1 cellular context compared by ENCODE assay signal in genomic region chr18:741931-742512, GRCh38.
A peak's percentile ranks its signal among the peaks of the same experiment; 100 is the strongest.
TF ChIP-seq lines count a peak whose summit lies in the region.

No MANE protein-coding gene starts in this region.

TF ChIP-seq in K562, 482 proteins besides CTCF, POLR2A, EP300 and RAD21 (continued from another document and continues in another):
- TF ChIP-seq HMBOX1 (IDR thresholded peaks at IDR 0.05) (peak; percentile 91), SP2 (IDR thresholded peaks at IDR 0.05; ENCODE audit: extremely low read depth, low read depth, low read length, poor library complexity, severe bottlenecking) (no peak), BMI1 (IDR thresholded peaks at IDR 0.05; ENCODE audit: low read length) (no peak), USF2 (CRISPR knock-in tag; IDR thresholded peaks at IDR 0.05) (no peak), TSC22D4 (tag; IDR thresholded peaks at IDR 0.05) (no peak), STAT5B (CRISPR knock-in tag; IDR thresholded peaks at IDR 0.05) (no peak), PML (IDR thresholded peaks at IDR 0.05; ENCODE audit: low read length) (no peak), PHTF2 (CRISPR knock-in tag; IDR thresholded peaks at IDR 0.05) (no peak), HDGF (IDR thresholded peaks at IDR 0.05) (no peak), TSHZ1 (CRISPR knock-in tag; IDR thresholded peaks at IDR 0.05) (no peak), POLR2AphosphoS5 (IDR thresholded peaks at IDR 0.05; ENCODE audit: control insufficient read depth, insufficient read depth, low read depth, low read length) (no peak), MLLT1 (IDR thresholded peaks at IDR 0.05) (no peak; a peak in 1 of 4 replicates), MXD1 (CRISPR knock-in tag; IDR thresholded peaks at IDR 0.05; ENCODE audit: borderline replicate concordance, poor library complexity, severe bottlenecking) (no peak), ASH1L (IDR thresholded peaks at IDR 0.05; ENCODE audit: borderline replicate concordance, low read depth, partially characterized antibody) (no peak), TAF7 (tag; IDR thresholded peaks at IDR 0.05) (no peak), ZFP36 (IDR thresholded peaks at IDR 0.05; ENCODE audit: low read depth, low read length, partially characterized antibody) (no peak), CXXC5 (CRISPR knock-in tag; IDR thresholded peaks at IDR 0.05) (no peak; the same call in 1 of the 2 replicates), NFIX (CRISPR knock-in tag; IDR thresholded peaks at IDR 0.05; ENCODE audit: low read depth) (no peak), SMARCA5 (IDR thresholded peaks at IDR 0.05) (peak; percentile 82; the same call in 1 of the 2 replicates), MITF (IDR thresholded peaks at IDR 0.05) (no peak), IRF9 (tag; IDR thresholded peaks at IDR 0.05) (no peak), TOE1 (IDR thresholded peaks at IDR 0.05; ENCODE audit: borderline replicate concordance) (0 out of 2 replicates have a peak, but pooled peaks have one; percentile 12), TOE1 (CRISPR knock-in tag; IDR thresholded peaks at IDR 0.05; ENCODE audit: borderline replicate concordance, low read depth) (no peak), E2F4 (CRISPR knock-in tag; IDR thresholded peaks at IDR 0.05; ENCODE audit: low read depth) (no peak), GTF2F1 (IDR thresholded peaks at IDR 0.05; ENCODE audit: low read depth, low read length) (no peak), ATF1 (CRISPR knock-in tag; IDR thresholded peaks at IDR 0.05) (no peak), ATF1 (tag; IDR thresholded peaks at IDR 0.05) (no peak), ZNF507 (tag; conservative IDR thresholded peaks at IDR 0.05) (no peak), ZNF134 (CRISPR knock-in tag; conservative IDR thresholded peaks at IDR 0.05) (no peak), ZZZ3 (IDR thresholded peaks at IDR 0.05) (no peak; the same call in 1 of the 2 replicates), ZNF592 (IDR thresholded peaks at IDR 0.05) (peak; percentile 67), USF1 (CRISPR knock-in tag; IDR thresholded peaks at IDR 0.05) (no peak), ZNF639 (CRISPR knock-in tag; conservative IDR thresholded peaks at IDR 0.05 in 1 of 2, IDR thresholded peaks at IDR 0.05 in 1 of 2) (no peak), ZNF197 (CRISPR knock-in tag; IDR thresholded peaks at IDR 0.05; ENCODE audit: low read depth) (no peak), THAP7 (CRISPR knock-in tag; IDR thresholded peaks at IDR 0.05) (no peak), L3MBTL2 (IDR thresholded peaks at IDR 0.05) (no peak), MAFF (IDR thresholded peaks at IDR 0.05; ENCODE audit: low read length) (no peak), ZNF274 (IDR thresholded peaks at IDR 0.05; ENCODE audit: borderline replicate concordance, low read depth, low read length) (no peak), NONO (IDR thresholded peaks at IDR 0.05; ENCODE audit: low read depth in 2 of 2, low read length in 1 of 2) (no peak), ADNP (tag; IDR thresholded peaks at IDR 0.05) (peak; percentile 85), BRD4 (IDR thresholded peaks at IDR 0.05) (no peak), STAG1 (CRISPR knock-in tag; IDR thresholded peaks at IDR 0.05; ENCODE audit: borderline replicate concordance) (no peak)
